In genomic region chr13:114041493-114041892, GRCh38 we compare ENCODE assay signal across 18 cellular contexts.
DNase-seq lines count a peak whose midpoint lies in the region; ATAC-seq and TF ChIP-seq lines count a peak whose summit lies in the region.
"Had no signal": no experiment of that assay in that cellular context is flagged by ENCODE, and none has a peak within 500 bp of the region (broad histone marks: within the 10 kb centered on the region; RNA-seq: fewer than 3 reads in every experiment).

No MANE protein-coding gene starts in this region.

- CTCF ChIA-PET in CD8-positive, alpha-beta T cell (lab: Charles Lee) = no interaction called here

- H3K27me3 Mint-ChIP-seq in activated naive CD8-positive, alpha-beta T cell = no peaks in the 10 kb centered on the region
- H3K27me3 Mint-ChIP-seq in activated naive CD8-positive, alpha-beta T cell treated with anti-CD3 and anti-CD28 coated beads, Interleukin-2, amount 50 U/mL, for 24 hours = no peaks in the 10 kb centered on the region
- H3K27me3 Mint-ChIP-seq in CD8-positive, alpha-beta T cell (ENCODE audit: low read depth) = no peaks in the 10 kb centered on the region
- no peaks in the 10 kb centered on the region for H3K27me3 Mint-ChIP-seq in T-helper 17 cell

- H2BK120ac ChIP-seq in neuronal stem cell (ENCODE audit: low read depth, low read length) = no peak overlapping the region

- H4K91ac ChIP-seq in neuronal stem cell (ENCODE audit: low read depth, low read length, poor library complexity) = no peak overlapping the region

- no peak for ATAC-seq in activated naive CD8-positive, alpha-beta T cell treated with anti-CD3 and anti-CD28 coated beads, Interleukin-2, amount 50 U/mL, for 24 hours
- no peak for ATAC-seq in CD8-positive, alpha-beta T cell
- no peak for ATAC-seq in T-helper 17 cell
- ATAC-seq in esophagus mucosa = no peak

- peak overlapping the region; percentile 65 for H3K9ac ChIP-seq in neuronal stem cell (ENCODE audit: low read depth, low read length, poor library complexity)

- no peak overlapping the region for H2BK5ac ChIP-seq in neuronal stem cell (ENCODE audit: low read length)

- H3K4me2 ChIP-seq in neuronal stem cell (ENCODE audit: insufficient read depth, low read length, poor library complexity, severe bottlenecking) = no peak overlapping the region

- H2AFZ ChIP-seq in neuronal stem cell (ENCODE audit: low read length) = no peak overlapping the region

- no peak overlapping the region for H2BK12ac ChIP-seq in neuronal stem cell (ENCODE audit: low read length)

- H3K36me3 Mint-ChIP-seq in activated naive CD8-positive, alpha-beta T cell = no peaks in the 10 kb centered on the region
- peaks cover 18% of the 10 kb centered on the region for H3K36me3 Mint-ChIP-seq in activated naive CD8-positive, alpha-beta T cell treated with anti-CD3 and anti-CD28 coated beads, Interleukin-2, amount 50 U/mL, for 24 hours (ENCODE audit: low read depth)
- H3K36me3 Mint-ChIP-seq in CD8-positive, alpha-beta T cell = peaks cover 73% of the 10 kb centered on the region
- no peaks in the 10 kb centered on the region for H3K36me3 Mint-ChIP-seq in T-helper 17 cell (ENCODE audit: low read depth)

- H3K18ac ChIP-seq in neuronal stem cell (ENCODE audit: low read length) = peak overlapping the region; percentile 6

- no peak for TF ChIP-seq POLR2A in adrenal gland (IDR thresholded peaks at IDR 0.05)

- H3K4me3 Mint-ChIP-seq in activated naive CD8-positive, alpha-beta T cell = no peak overlapping the region
- H3K4me3 Mint-ChIP-seq in activated naive CD8-positive, alpha-beta T cell treated with anti-CD3 and anti-CD28 coated beads, Interleukin-2, amount 50 U/mL, for 24 hours = no peak overlapping the region
- no peak overlapping the region for H3K4me3 Mint-ChIP-seq in CD8-positive, alpha-beta T cell
- no peak overlapping the region for H3K4me3 Mint-ChIP-seq in T-helper 17 cell
- H3K4me3 Mint-ChIP-seq: HFFc6 had no signal

- no peak overlapping the region for H2AK5ac ChIP-seq in neuronal stem cell (ENCODE audit: low read depth, low read length)

- H3K36me3 ChIP-seq in CD8-positive, alpha-beta T cell (ENCODE audit: insufficient read depth, low read length) = peaks cover 53% of the 10 kb centered on the region
- H3K36me3 ChIP-seq in neuronal stem cell (replicated peaks in 1 of 2; ENCODE audit: control insufficient read depth in 2 of 2, insufficient read depth in 2 of 2, low read length in 2 of 2) (peaks cover 4 to 28% of the 10 kb centered on the region in 2 donors), adrenal gland (replicated peaks in 1 of 2) (no peaks in the 10 kb centered on the region)
- H3K36me3 ChIP-seq: SJCRH30 had no signal

- no peak for DNase-seq in activated naive CD8-positive, alpha-beta T cell treated with anti-CD3 and anti-CD28 coated beads, Interleukin-2, amount 50 U/mL, for 24 hours
- DNase-seq in CD8-positive, alpha-beta T cell = peak in 1 of 7 experiments; percentile 8
- DNase-seq in T-helper 17 cell = no peak
- DNase-seq in neuronal stem cell (ENCODE audit: low spot score) = no peak
- DNase-seq in NCI-H1105 (lab: John Stamatoyannopoulos, UW) = no peak
- no peak for DNase-seq in adrenal gland
- DNase-seq: BE2C; CD8-positive, alpha-beta memory T cell; HFFc6; KBM-7; NCI-H1105 treated with DMSO at 0.1 percent for 48 hours; NCI-H1694 treated with DMSO at 0.1 percent for 48 hours; NCI-H510A treated with DMSO at 0.1 percent for 48 hours; NCI-H774; RPMI8226; SJCRH30 had no signal

- H3K4ac ChIP-seq in neuronal stem cell (ENCODE audit: low read length) = no peak overlapping the region

- no peak overlapping the region for H3K14ac ChIP-seq in neuronal stem cell (ENCODE audit: low read length)

- TF ChIP-seq CTCF in CD8-positive, alpha-beta T cell (IDR thresholded peaks at IDR 0.05) = no peak
- TF ChIP-seq CTCF in adrenal gland (IDR thresholded peaks at IDR 0.05) = no peak

- POLR2A ChIA-PET in CD8-positive, alpha-beta T cell (lab: Charles Lee) = no interaction called here

- no CpG with 5 or more reads among the region's 17 CpGs for WGBS in neuronal stem cell (ENCODE audit: extremely low coverage in 2 of 2, insufficient read length in 2 of 2, insufficient replicate concordance in 1 of 2), 2 donors
- 83 to 91% (median 87%) methylated on average over 10 to 17 of the region's 17 CpGs for WGBS in adrenal gland, 4 donors

- H3K27ac Mint-ChIP-seq in activated naive CD8-positive, alpha-beta T cell = peak overlapping the region; percentile 54
- H3K27ac Mint-ChIP-seq in activated naive CD8-positive, alpha-beta T cell treated with anti-CD3 and anti-CD28 coated beads, Interleukin-2, amount 50 U/mL, for 24 hours = no peak overlapping the region
- peak overlapping the region; percentile 27 for H3K27ac Mint-ChIP-seq in CD8-positive, alpha-beta T cell
- H3K27ac Mint-ChIP-seq in T-helper 17 cell = peak overlapping the region; percentile 41
- H3K27ac Mint-ChIP-seq: HFFc6 had no signal

- H3K27me3 ChIP-seq in CD8-positive, alpha-beta T cell (ENCODE audit: insufficient read depth, low read length) = no peaks in the 10 kb centered on the region
- no peaks in the 10 kb centered on the region for H3K27me3 ChIP-seq in neuronal stem cell (ENCODE audit: control insufficient read depth in 3 of 3, insufficient read depth in 3 of 3, low read depth in 1 of 3, low read length in 3 of 3)
- no peaks in the 10 kb centered on the region for H3K27me3 ChIP-seq in adrenal gland
- H3K27me3 ChIP-seq: BE2C, SJCRH30 had no signal

- H3K4me3 ChIP-seq in CD8-positive, alpha-beta T cell (ENCODE audit: low read depth, low read length) = no peak overlapping the region
- H3K4me3 ChIP-seq in neuronal stem cell (ENCODE audit: low read length in 2 of 2) (peak overlapping the region in 1 of 2 donors; percentile 68), adrenal gland (no peak overlapping the region)
- H3K4me3 ChIP-seq: SJCRH30 had no signal

- H3K9me3 Mint-ChIP-seq in activated naive CD8-positive, alpha-beta T cell (ENCODE audit: low read depth) = no peaks in the 10 kb centered on the region
- H3K9me3 Mint-ChIP-seq in activated naive CD8-positive, alpha-beta T cell treated with anti-CD3 and anti-CD28 coated beads, Interleukin-2, amount 50 U/mL, for 24 hours = no peaks in the 10 kb centered on the region
- no peaks in the 10 kb centered on the region for H3K9me3 Mint-ChIP-seq in CD8-positive, alpha-beta T cell
- H3K9me3 Mint-ChIP-seq: HFFc6 had no signal

- peaks cover 34% of the 10 kb centered on the region for H3K4me1 ChIP-seq in CD8-positive, alpha-beta T cell (ENCODE audit: insufficient read depth, low read length)
- H3K4me1 ChIP-seq in neuronal stem cell (ENCODE audit: control insufficient read depth in 2 of 2, insufficient read depth in 1 of 2, low read depth in 1 of 2, low read length in 2 of 2) = peaks cover 3 to 21% of the 10 kb centered on the region in 2 donors
- H3K4me1 ChIP-seq in adrenal gland (replicated peaks in 1 of 2) = no peaks in the 10 kb centered on the region

- H2BK15ac ChIP-seq in neuronal stem cell (ENCODE audit: low read length) = peak overlapping the region; percentile 56

- peaks cover 3% of the 10 kb centered on the region for H3K79me1 ChIP-seq in neuronal stem cell (ENCODE audit: low read depth, low read length)

- intact Hi-C loops in CD8-positive, alpha-beta T cell (cut with DNase I, micrococcal nuclease) = loop anchor here in 1 of 2 experiments (10.0 kb wide), 1 partner anchor 53 kb away; no protein-coding TSS in a partner anchor
- intact Hi-C loops in adrenal gland (cut with DNase I) = no loop called here

- no peak overlapping the region for H3K27ac ChIP-seq in CD8-positive, alpha-beta T cell (ENCODE audit: low read depth, low read length)
- no peak overlapping the region for H3K27ac ChIP-seq in neuronal stem cell (replicated peaks; ENCODE audit: low read length)
- H3K27ac ChIP-seq in adrenal gland = no peak overlapping the region
- H3K27ac ChIP-seq: SJCRH30 had no signal

- H3K23ac ChIP-seq in neuronal stem cell (ENCODE audit: low read depth, low read length, poor library complexity) = no peak overlapping the region

- peak overlapping the region; percentile 83 for H4K8ac ChIP-seq in neuronal stem cell (ENCODE audit: low read depth, low read length)

- no peaks in the 10 kb centered on the region for H3K9me3 ChIP-seq in CD8-positive, alpha-beta T cell (ENCODE audit: low read length)
- H3K9me3 ChIP-seq in T-helper 17 cell (ENCODE audit: control insufficient read depth, low read length, poor library complexity, severe bottlenecking) (no peaks in the 10 kb centered on the region), neuronal stem cell (replicated peaks in 1 of 2; ENCODE audit: control insufficient read depth in 2 of 2, insufficient read depth in 1 of 2, low read depth in 1 of 2, low read length in 2 of 2) (peaks cover 8 to 10% of the 10 kb centered on the region in 2 donors), adrenal gland (replicated peaks in 1 of 3) (no peaks in the 10 kb centered on the region)
- H3K9me3 ChIP-seq: BE2C, SJCRH30 had no signal

- H3K4me1 Mint-ChIP-seq in activated naive CD8-positive, alpha-beta T cell (ENCODE audit: low read depth) = peaks cover 37% of the 10 kb centered on the region
- peaks cover 25% of the 10 kb centered on the region for H3K4me1 Mint-ChIP-seq in activated naive CD8-positive, alpha-beta T cell treated with anti-CD3 and anti-CD28 coated beads, Interleukin-2, amount 50 U/mL, for 24 hours
- peaks cover 51% of the 10 kb centered on the region for H3K4me1 Mint-ChIP-seq in CD8-positive, alpha-beta T cell (ENCODE audit: low read depth)
- peaks cover 35% of the 10 kb centered on the region for H3K4me1 Mint-ChIP-seq in T-helper 17 cell
